8 cellular contexts compared by ENCODE assay signal in the genomic region with DNA sequence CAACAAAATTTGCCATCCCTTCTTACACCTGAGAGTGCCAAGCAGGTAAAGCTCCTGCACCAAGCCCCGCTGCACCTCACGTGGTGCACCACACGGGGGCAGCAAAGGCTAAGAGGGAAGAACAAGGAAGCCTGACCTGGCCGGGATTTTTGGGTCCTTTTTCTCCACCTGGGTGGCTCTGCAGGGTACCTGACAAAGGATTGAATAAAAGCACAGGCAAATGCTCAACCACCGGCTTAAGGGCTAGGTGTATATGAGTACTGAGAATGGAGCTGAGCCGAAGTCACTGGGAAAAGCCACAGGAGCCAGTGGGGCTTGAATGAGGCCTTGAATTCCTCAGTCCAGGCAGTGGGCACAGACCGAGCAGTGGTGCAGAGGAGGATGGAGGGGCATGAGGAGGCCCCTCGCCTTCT. TPM values are rescaled to one million over a fixed set of nuclear protein-coding genes. Genes with fewer than 3 reads are reported as not detected.
DNase-seq lines count a peak whose midpoint lies in the region; TF ChIP-seq lines count a peak whose summit lies in the region.

No MANE protein-coding gene starts in this region.

- H3K4me3 ChIP-seq in ascending aorta: no peak overlapping the region
- H3K4me3 ChIP-seq in smooth muscle cell: no peak overlapping the region

- H3K79me2 ChIP-seq in smooth muscle cell (ENCODE audit: low read depth): no peaks in the 10 kb centered on the region

- peak in 4 of 6 experiments; percentile 17 to 39 (median 20) for DNase-seq in stimulated activated naive CD4-positive, alpha-beta T cell (lab: John Stamatoyannopoulos, UW)
- no peak for DNase-seq in stimulated activated naive CD4-positive, alpha-beta T cell treated with Interleukin-2 at 50 U/mL for 16 hours (lab: John Stamatoyannopoulos, UW)
- DNase-seq in NCI-H1048 (lab: John Stamatoyannopoulos, UW): peak; percentile 54
- peak; percentile 29 for DNase-seq in T follicular helper cell (ENCODE audit: low read depth)
- peak in 1 of 2 donors; percentile 83 for DNase-seq in ascending aorta (ENCODE audit: low spot score in 2 of 2)
- DNase-seq in hypothalamus (lab: John Stamatoyannopoulos, UW): peak in 41 of 51 donors; percentile 2 to 73 (median 25)
- peak; percentile 7 for DNase-seq in smooth muscle cell (lab: John Stamatoyannopoulos, UW; ENCODE audit: unreplicated experiment)
- DNase-seq in SIG-M5 (lab: John Stamatoyannopoulos, UW): no peak

- peaks cover 4% of the 10 kb centered on the region for H4K20me1 ChIP-seq in smooth muscle cell (ENCODE audit: low read depth)

- H3K36me3 ChIP-seq in ascending aorta: no peaks in the 10 kb centered on the region
- H3K36me3 ChIP-seq in smooth muscle cell (ENCODE audit: low read depth): no peaks in the 10 kb centered on the region

- WGBS in smooth muscle cell (ENCODE audit: low lambda C conversion rate): 24% methylated on average over 8 of the region's 8 CpGs

- no peaks in the 10 kb centered on the region for H3K9me3 ChIP-seq in ascending aorta
- H3K9me3 ChIP-seq in smooth muscle cell (replicated peaks; ENCODE audit: low read depth): no peaks in the 10 kb centered on the region

- no peak overlapping the region for H3K9ac ChIP-seq in smooth muscle cell (ENCODE audit: low read depth)

- no peak overlapping the region for H3K27ac ChIP-seq in ascending aorta
- no peak overlapping the region for H3K27ac ChIP-seq in smooth muscle cell (ENCODE audit: low read depth)

- no peaks in the 10 kb centered on the region for H3F3A ChIP-seq in smooth muscle cell (ENCODE audit: low read depth)

- H2AFZ ChIP-seq in smooth muscle cell (ENCODE audit: low read depth): no peak overlapping the region

- H3K27me3 ChIP-seq in ascending aorta (no peaks in the 10 kb centered on the region), smooth muscle cell (ENCODE audit: low read depth) (no peaks in the 10 kb centered on the region)

- intact Hi-C loops in ascending aorta (cut with DNase I): no loop called here

- H3K4me2 ChIP-seq in smooth muscle cell: no peak overlapping the region

- H3K4me1 ChIP-seq in ascending aorta (peaks cover 0 to 4% of the 10 kb centered on the region in 2 donors), smooth muscle cell (ENCODE audit: low read depth) (no peaks in the 10 kb centered on the region)

- TF ChIP-seq CTCF in ascending aorta (IDR thresholded peaks at IDR 0.05) (peak; percentile 65 to 89 (median 87)), smooth muscle cell (IDR thresholded peaks at IDR 0.05; ENCODE audit: borderline replicate concordance, insufficient read depth, poor library complexity, severe bottlenecking) (peak; percentile 87)

RNA-seq across cellular contexts. Expression of a gene that starts 36.4 kb away (rescaled TPM):
- total RNA-seq in ascending aorta (0.11 TPM), smooth muscle cell (18.5 and 20.0 TPM in 2 replicates)
- polyA plus RNA-seq in smooth muscle cell: 1.5 and 2.2 TPM in 2 replicates

Comparison
In these comparisons a context has a peak if more than half of its experiments do, and no peak if none do; other contexts are left out.
1. DNase-seq: peak in stimulated activated naive CD4-positive, alpha-beta T cell (4 of 6), NCI-H1048 (single experiment), T follicular helper cell (single experiment), hypothalamus (41 of 51) and smooth muscle cell (single experiment); none in stimulated activated naive CD4-positive, alpha-beta T cell treated with Interleukin-2 at 50 U/mL for 16 hours (single experiment) and SIG-M5 (single experiment).
2. RNA of a gene that starts 36.4 kb away (total RNA-seq): 18.5 to 20.0 TPM in smooth muscle cell; 0.11 TPM in ascending aorta (single experiment); every median in the first group is over 10 times any median in the second.